ENCODE assay signal across 16 cellular contexts in the genomic region with DNA sequence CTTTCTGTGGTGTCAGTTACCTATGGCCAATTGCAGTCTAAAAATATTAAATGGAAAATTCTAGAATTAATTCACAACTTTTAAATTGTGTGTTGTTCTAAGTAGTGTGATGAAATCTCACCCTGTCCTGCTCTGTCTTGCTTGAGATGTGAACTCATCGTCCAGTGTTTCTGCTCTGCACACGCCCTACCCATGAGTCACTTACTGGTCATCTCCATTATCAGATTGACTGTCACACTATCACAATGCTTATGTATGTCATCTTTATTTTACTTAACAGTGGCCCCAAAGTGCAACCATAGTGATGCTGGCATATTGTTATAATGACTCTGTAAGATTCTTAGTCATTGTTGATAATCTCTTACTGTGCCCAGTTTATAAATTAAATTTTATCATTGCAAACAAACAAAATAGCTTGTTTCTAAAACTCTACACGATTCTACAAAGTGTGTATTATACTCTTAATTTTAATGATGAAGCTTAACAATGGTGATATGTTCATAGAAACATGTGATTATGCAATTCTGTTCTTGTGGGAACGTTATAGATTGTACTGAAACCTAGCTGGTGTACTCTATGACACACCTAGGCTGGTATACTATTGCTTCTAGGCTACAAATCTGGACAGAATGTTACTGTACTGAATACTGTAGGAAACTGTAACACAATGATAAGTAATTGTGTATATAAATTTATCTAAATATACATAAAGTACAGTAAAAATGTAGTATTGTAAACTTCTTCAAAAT.
DNase-seq lines count a peak whose midpoint lies in the region; ATAC-seq and TF ChIP-seq lines count a peak whose summit lies in the region.
"Had no signal": no experiment of that assay in that cellular context is flagged by ENCODE, and none has a peak within 500 bp of the region (broad histone marks: within the 10 kb centered on the region; RNA-seq: fewer than 3 reads in every experiment).

No MANE protein-coding gene starts in this region.

- CTCF ChIA-PET in OCI-LY7 (lab: Charles Lee; ENCODE audit: unreplicated experiment), result no interaction called here

- no TSS peak for BruUV-seq in OCI-LY7 (replicated peaks; lab: Mats Ljungman, UMichigan)

- no peak overlapping the region for H2AFZ ChIP-seq in OCI-LY7 (ENCODE audit: low read length)
- H2AFZ ChIP-seq: parathyroid adenoma had no signal

- H3K4me1 ChIP-seq in OCI-LY7 (ENCODE audit: insufficient read depth, low read length, poor library complexity, severe bottlenecking), result no peaks in the 10 kb centered on the region
- H3K4me1 ChIP-seq: body of pancreas, Caco-2, esophagus muscularis mucosa, left lung, parathyroid adenoma had no signal

- ATAC-seq in HG02588 (IDR thresholded peaks at IDR 0.05; ENCODE audit: unreplicated experiment), result no peak
- ATAC-seq in GM18858 (IDR thresholded peaks at IDR 0.05; ENCODE audit: unreplicated experiment), result no peak
- ATAC-seq: body of pancreas had no signal

- H3K9me2 ChIP-seq in OCI-LY7 (ENCODE audit: insufficient read depth, low read length), result no peaks in the 10 kb centered on the region

- H3K4me2 ChIP-seq in OCI-LY7 (ENCODE audit: low read length), result no peak overlapping the region

- H3K79me2 ChIP-seq in OCI-LY7 (ENCODE audit: insufficient read depth, low read depth, low read length), result no peaks in the 10 kb centered on the region
- H3K79me2 ChIP-seq: parathyroid adenoma had no signal

- TF ChIP-seq CTCF in OCI-LY7 (conservative IDR thresholded peaks at IDR 0.05; ENCODE audit: low read length), result no peak

- no peak overlapping the region for H3K27ac ChIP-seq in OCI-LY7 (ENCODE audit: low read depth, low read length, poor library complexity, severe bottlenecking)
- H3K27ac ChIP-seq: body of pancreas, esophagus muscularis mucosa, left lung, parathyroid adenoma, thoracic aorta had no signal

- no peaks in the 10 kb centered on the region for H3K36me3 ChIP-seq in OCI-LY7 (ENCODE audit: insufficient read depth, low read length)
- H3K36me3 ChIP-seq: esophagus muscularis mucosa, left lung, thoracic aorta had no signal

- intact Hi-C loops in OCI-LY7 (cut with micrococcal nuclease; ENCODE audit: unreplicated experiment), result no loop called here

- H3K4me3 ChIP-seq in OCI-LY7 (ENCODE audit: low read depth, low read length, poor library complexity, severe bottlenecking), result no peak overlapping the region
- H3K4me3 ChIP-seq: body of pancreas, esophagus muscularis mucosa, left lung, thoracic aorta had no signal

- DNase-seq in EH (ENCODE audit: low read depth) (peak; percentile 90), NCI-H69 (lab: John Stamatoyannopoulos, UW) (peak; percentile 24), dedifferentiated amniotic fluid mesenchymal stem cell (ENCODE audit: extremely low spot score) (peak; percentile 90), myocyte (ENCODE audit: low read depth) (peak; percentile 4), OCI-LY7 (ENCODE audit: low spot score) (no peak), SK-N-DZ (ENCODE audit: low spot score) (no peak)
- DNase-seq: activated T-cell treated with anti-CD3 and anti-CD28 coated beads, Interleukin-2, amount 50 U/mL, for 1 hour; body of pancreas; Caco-2; left lung; NCI-H1417 had no signal

- H3K9me3 ChIP-seq in OCI-LY7 (ENCODE audit: low read length), result no peaks in the 10 kb centered on the region
- H3K9me3 ChIP-seq: body of pancreas, Caco-2, esophagus muscularis mucosa, thoracic aorta had no signal

- H4K20me1 ChIP-seq in OCI-LY7 (ENCODE audit: insufficient read depth, low read length), result no peaks in the 10 kb centered on the region

- POLR2A ChIA-PET in OCI-LY7 (lab: Charles Lee), result no interaction called here

Comparison
In these comparisons a context has a peak if more than half of its experiments do, and no peak if none do; other contexts are left out.
1. DNase-seq: peak in EH (single experiment), NCI-H69 (single experiment), dedifferentiated amniotic fluid mesenchymal stem cell (single experiment) and myocyte (single experiment); none in OCI-LY7 (single experiment) and SK-N-DZ (single experiment).